ENCODE assay signal across 1 cellular context in genomic region chr15:72319360-72319984, GRCh38.
TF ChIP-seq lines count a peak whose summit lies in the region.

No MANE protein-coding gene starts in this region.

TF ChIP-seq in SK-N-SH, 30 proteins besides CTCF, POLR2A, EP300 and RAD21 (continued from another document):
- TF ChIP-seq, protein P1, sequence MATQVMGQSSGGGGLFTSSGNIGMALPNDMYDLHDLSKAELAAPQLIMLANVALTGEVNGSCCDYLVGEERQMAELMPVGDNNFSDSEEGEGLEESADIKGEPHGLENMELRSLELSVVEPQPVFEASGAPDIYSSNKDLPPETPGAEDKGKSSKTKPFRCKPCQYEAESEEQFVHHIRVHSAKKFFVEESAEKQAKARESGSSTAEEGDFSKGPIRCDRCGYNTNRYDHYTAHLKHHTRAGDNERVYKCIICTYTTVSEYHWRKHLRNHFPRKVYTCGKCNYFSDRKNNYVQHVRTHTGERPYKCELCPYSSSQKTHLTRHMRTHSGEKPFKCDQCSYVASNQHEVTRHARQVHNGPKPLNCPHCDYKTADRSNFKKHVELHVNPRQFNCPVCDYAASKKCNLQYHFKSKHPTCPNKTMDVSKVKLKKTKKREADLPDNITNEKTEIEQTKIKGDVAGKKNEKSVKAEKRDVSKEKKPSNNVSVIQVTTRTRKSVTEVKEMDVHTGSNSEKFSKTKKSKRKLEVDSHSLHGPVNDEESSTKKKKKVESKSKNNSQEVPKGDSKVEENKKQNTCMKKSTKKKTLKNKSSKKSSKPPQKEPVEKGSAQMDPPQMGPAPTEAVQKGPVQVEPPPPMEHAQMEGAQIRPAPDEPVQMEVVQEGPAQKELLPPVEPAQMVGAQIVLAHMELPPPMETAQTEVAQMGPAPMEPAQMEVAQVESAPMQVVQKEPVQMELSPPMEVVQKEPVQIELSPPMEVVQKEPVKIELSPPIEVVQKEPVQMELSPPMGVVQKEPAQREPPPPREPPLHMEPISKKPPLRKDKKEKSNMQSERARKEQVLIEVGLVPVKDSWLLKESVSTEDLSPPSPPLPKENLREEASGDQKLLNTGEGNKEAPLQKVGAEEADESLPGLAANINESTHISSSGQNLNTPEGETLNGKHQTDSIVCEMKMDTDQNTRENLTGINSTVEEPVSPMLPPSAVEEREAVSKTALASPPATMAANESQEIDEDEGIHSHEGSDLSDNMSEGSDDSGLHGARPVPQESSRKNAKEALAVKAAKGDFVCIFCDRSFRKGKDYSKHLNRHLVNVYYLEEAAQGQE (IDR thresholded peaks at IDR 0.05; ENCODE audit: low read depth, low read length), result peak; percentile 100
